In the genomic region with DNA sequence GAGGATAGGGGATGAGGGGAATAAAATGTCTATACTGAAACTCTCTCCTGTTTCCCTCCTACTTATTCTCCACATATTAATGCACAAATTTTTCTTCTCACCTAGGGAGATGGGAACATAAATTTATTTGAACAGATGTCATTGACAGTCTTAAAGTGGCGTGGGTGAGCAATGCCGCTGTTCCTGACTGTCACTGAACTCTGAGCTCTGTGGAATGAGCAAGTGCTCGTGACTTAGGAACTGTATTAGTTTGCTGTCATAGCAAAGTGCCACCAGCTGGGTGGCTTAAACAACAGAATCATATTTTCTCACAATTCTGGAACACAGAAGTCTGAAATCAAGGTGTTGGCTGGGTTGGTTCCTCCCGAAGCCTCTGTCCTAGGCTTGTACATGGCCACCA, we compare ENCODE assay signal across 11 cellular contexts.
"Had no signal": no experiment of that assay in that cellular context is flagged by ENCODE, and none has a peak within 500 bp of the region (broad histone marks: within the 10 kb centered on the region; RNA-seq: fewer than 3 reads in every experiment).

No MANE protein-coding gene starts in this region.

- H3K27me3 Mint-ChIP-seq: activated CD4-positive, alpha-beta T cell treated with anti-CD3 and anti-CD28 coated beads, Interleukin-2, amount 10 ng/mL, durations not matched to agents 7 days and 5 days; activated naive CD8-positive, alpha-beta T cell treated with anti-CD3 and anti-CD28 coated beads for 36 hours; central memory CD8-positive, alpha-beta T cell; dendritic cell treated with granulocyte-macrophage colony-stimulating factor and Interleukin-4, amounts not matched to agents 40 ng/mL and 50 ng/mL, for 4 days; stimulated activated naive B cell treated with anti-CD40 and anti-IgM and Interleukin-4, amounts not matched to agents 10 μg/mL and 1 μg/mL and 100 μg/mL, for 72 hours had no signal

- H3K9me3 Mint-ChIP-seq: activated CD4-positive, alpha-beta T cell treated with anti-CD3 and anti-CD28 coated beads, Interleukin-2, amount 10 ng/mL, durations not matched to agents 7 days and 5 days; activated naive CD8-positive, alpha-beta T cell treated with anti-CD3 and anti-CD28 coated beads for 36 hours; activated T-helper 1 cell treated with anti-CD3 and anti-CD28 coated beads, Interleukin-12 subunit alpha, Interleukin-12 subunit beta, Interleukin-2, Interleukin-4 antibody, amounts not matched to agents 30 ng/mL and 10 ng/mL and 1 ng/mL, durations not matched to agents 14 hours and 24 hours and 36 hours; central memory CD8-positive, alpha-beta T cell; dendritic cell treated with granulocyte-macrophage colony-stimulating factor and Interleukin-4, amounts not matched to agents 40 ng/mL and 50 ng/mL, for 4 days; immature natural killer cell; neural crest cell; stimulated activated naive B cell treated with anti-CD40 and anti-IgM and Interleukin-4, amounts not matched to agents 10 μg/mL and 1 μg/mL and 100 μg/mL, for 72 hours had no signal

- ATAC-seq: stimulated activated naive B cell treated with anti-CD40 and anti-IgM and Interleukin-4, amounts not matched to agents 10 μg/mL and 1 μg/mL and 100 μg/mL, for 72 hours had no signal

- DNase-seq: activated CD4-positive, alpha-beta T cell treated with anti-CD3 and anti-CD28 coated beads, Interleukin-2, amount 10 ng/mL, durations not matched to agents 7 days and 5 days; activated naive CD8-positive, alpha-beta T cell treated with anti-CD3 and anti-CD28 coated beads for 36 hours; effector memory CD4-positive, alpha-beta T cell; immature natural killer cell; stimulated activated CD4-positive, alpha-beta T cell treated with anti-CD3 and anti-CD28 coated beads, Interleukin-2, amount 100 ng/mL, for 48 hours; stimulated activated naive B cell treated with anti-CD40 and anti-IgM and Interleukin-4, amounts not matched to agents 10 μg/mL and 1 μg/mL and 100 μg/mL, for 72 hours; trophoblast cell had no signal

- H3K27ac Mint-ChIP-seq: activated CD4-positive, alpha-beta T cell treated with anti-CD3 and anti-CD28 coated beads, Interleukin-2, amount 10 ng/mL, durations not matched to agents 7 days and 5 days; activated naive CD8-positive, alpha-beta T cell treated with anti-CD3 and anti-CD28 coated beads for 36 hours; activated T-helper 1 cell treated with anti-CD3 and anti-CD28 coated beads, Interleukin-12 subunit alpha, Interleukin-12 subunit beta, Interleukin-2, Interleukin-4 antibody, amounts not matched to agents 30 ng/mL and 10 ng/mL and 1 ng/mL, durations not matched to agents 14 hours and 24 hours and 36 hours; dendritic cell treated with granulocyte-macrophage colony-stimulating factor and Interleukin-4, amounts not matched to agents 40 ng/mL and 50 ng/mL, for 4 days; stimulated activated naive B cell treated with anti-CD40 and anti-IgM and Interleukin-4, amounts not matched to agents 10 μg/mL and 1 μg/mL and 100 μg/mL, for 72 hours had no signal

- H3K4me3 Mint-ChIP-seq: activated CD4-positive, alpha-beta T cell treated with anti-CD3 and anti-CD28 coated beads, Interleukin-2, amount 10 ng/mL, durations not matched to agents 7 days and 5 days; activated naive CD8-positive, alpha-beta T cell treated with anti-CD3 and anti-CD28 coated beads for 36 hours; activated T-helper 1 cell treated with anti-CD3 and anti-CD28 coated beads, Interleukin-12 subunit alpha, Interleukin-12 subunit beta, Interleukin-2, Interleukin-4 antibody, amounts not matched to agents 30 ng/mL and 10 ng/mL and 1 ng/mL, durations not matched to agents 14 hours and 24 hours and 36 hours; central memory CD8-positive, alpha-beta T cell; dendritic cell treated with granulocyte-macrophage colony-stimulating factor and Interleukin-4, amounts not matched to agents 40 ng/mL and 50 ng/mL, for 4 days; immature natural killer cell; neural crest cell; stimulated activated naive B cell treated with anti-CD40 and anti-IgM and Interleukin-4, amounts not matched to agents 10 μg/mL and 1 μg/mL and 100 μg/mL, for 72 hours had no signal
